Comparison of ENCODE assay signal across 32 cellular contexts in the genomic region with DNA sequence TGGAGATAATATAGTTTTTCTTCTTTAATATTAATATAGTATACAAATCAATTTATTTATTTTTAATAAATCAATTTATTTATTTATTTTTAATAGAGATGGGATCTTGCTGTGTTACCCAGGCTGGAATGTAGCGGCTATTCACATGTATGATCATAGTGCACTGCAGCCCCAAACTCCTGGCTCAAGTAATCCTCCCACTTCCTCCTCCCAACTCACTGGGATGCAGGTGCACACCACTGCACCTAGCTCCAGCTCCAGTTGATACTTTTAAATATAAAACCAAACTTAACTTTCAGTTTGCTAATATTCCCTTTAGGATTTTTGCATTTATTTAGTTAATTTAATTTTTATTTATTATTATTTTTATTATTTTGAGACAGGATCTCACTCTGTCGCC.
"Had no signal": no experiment of that assay in that cellular context is flagged by ENCODE, and none has a peak within 500 bp of the region (broad histone marks: within the 10 kb centered on the region; RNA-seq: fewer than 3 reads in every experiment).

No MANE protein-coding gene starts in this region.

- H3K4me3 Mint-ChIP-seq: activated CD8-positive, alpha-beta T cell treated with anti-CD3 and anti-CD28 coated beads for 36 hours; activated naive CD4-positive, alpha-beta T cell treated with anti-CD3 and anti-CD28 coated beads for 36 hours; activated naive CD8-positive, alpha-beta T cell treated with anti-CD3 and anti-CD28 coated beads for 36 hours; activated naive CD8-positive, alpha-beta T cell treated with anti-CD3 and anti-CD28 coated beads, Interleukin-2, amount 50 U/mL, for 24 hours; T-helper 17 cell; T-helper 2 cell treated with Interferon-gamma antibody and Interleukin-4, amounts not matched to agents 5 μg/mL and 100 μg/mL, for 36 hours had no signal

- DNase-seq: activated CD4-positive, alpha-beta T cell treated with anti-CD3 and anti-CD28 coated beads for 4 hours; activated CD4-positive, alpha-beta T cell treated with anti-CD3 and anti-CD28 coated beads, Interleukin-2, amount 50 U/mL, for 1 hour; activated CD4-positive, alpha-beta T cell treated with anti-CD3 and anti-CD28 coated beads, Interleukin-2, amount 50 U/mL, for 48 hours; activated CD4-positive, CD25-positive, alpha-beta regulatory T cell; activated CD4-positive, CD25-positive, alpha-beta regulatory T cell treated with anti-CD3 and anti-CD28 coated beads, Interleukin-2, amount 50 U/mL, for 72 hours; activated CD8-positive, alpha-beta memory T cell treated with anti-CD3 and anti-CD28 coated beads for 24 hours; activated CD8-positive, alpha-beta T cell treated with anti-CD3 and anti-CD28 coated beads for 36 hours; activated effector memory CD4-positive, alpha-beta T cell treated with anti-CD3 and anti-CD28 coated beads, Interleukin-2, amount 50 U/mL, for 16 hours; activated naive CD4-positive, alpha-beta T cell treated with anti-CD3 and anti-CD28 coated beads for 36 hours; activated naive CD8-positive, alpha-beta T cell treated with anti-CD3 and anti-CD28 coated beads for 36 hours; activated naive CD8-positive, alpha-beta T cell treated with anti-CD3 and anti-CD28 coated beads, Interleukin-2, amount 50 U/mL, for 24 hours; activated T-cell treated with anti-CD3 and anti-CD28 coated beads, Interleukin-2, amount 50 U/mL, for 4 hours; adrenal gland; amygdala; aorta; body of pancreas; caudate nucleus; effector CD8-positive, alpha-beta T cell; esophagus squamous epithelium; foreskin melanocyte; heart right ventricle; T-helper 1 cell; T-helper 17 cell; T1000; WERI-Rb-1 had no signal

- H3K9me3 Mint-ChIP-seq: activated CD8-positive, alpha-beta T cell treated with anti-CD3 and anti-CD28 coated beads for 36 hours; activated naive CD4-positive, alpha-beta T cell treated with anti-CD3 and anti-CD28 coated beads for 36 hours; activated naive CD4-positive, alpha-beta T cell treated with anti-CD3 and anti-CD28 coated beads, Interleukin-2, amount 50 U/mL, for 24 hours; activated naive CD8-positive, alpha-beta T cell treated with anti-CD3 and anti-CD28 coated beads for 36 hours; activated naive CD8-positive, alpha-beta T cell treated with anti-CD3 and anti-CD28 coated beads, Interleukin-2, amount 50 U/mL, for 24 hours; activated T-cell treated with anti-CD3 and anti-CD28 coated beads, Interleukin-2, amount 50 U/mL, for 4 hours; activated T-helper 2 cell treated with anti-CD3 and anti-CD28 coated beads, Interferon-gamma antibody, Interleukin-2, Interleukin-4, amounts not matched to agents 10 μg/mL and 5 μg/mL and 100 μg/mL, durations not matched to agents 14 hours and 24 hours and 36 hours; T-helper 2 cell treated with Interferon-gamma antibody and Interleukin-4, amounts not matched to agents 5 μg/mL and 100 μg/mL, for 36 hours had no signal

- ATAC-seq: activated CD8-positive, alpha-beta T cell treated with anti-CD3 and anti-CD28 coated beads for 36 hours; activated naive CD8-positive, alpha-beta T cell treated with anti-CD3 and anti-CD28 coated beads, Interleukin-2, amount 50 U/mL, for 24 hours; activated T-cell treated with anti-CD3 and anti-CD28 coated beads, Interleukin-2, amount 50 U/mL, for 4 hours; body of pancreas; gastroesophageal sphincter; heart right ventricle; T-helper 17 cell had no signal

- H3K27me3 Mint-ChIP-seq: activated CD8-positive, alpha-beta T cell treated with anti-CD3 and anti-CD28 coated beads for 36 hours; activated naive CD4-positive, alpha-beta T cell treated with anti-CD3 and anti-CD28 coated beads, Interleukin-2, amount 50 U/mL, for 24 hours; activated naive CD8-positive, alpha-beta T cell treated with anti-CD3 and anti-CD28 coated beads for 36 hours; activated naive CD8-positive, alpha-beta T cell treated with anti-CD3 and anti-CD28 coated beads, Interleukin-2, amount 50 U/mL, for 24 hours; T-helper 17 cell had no signal

- H3K27ac Mint-ChIP-seq: activated CD8-positive, alpha-beta T cell treated with anti-CD3 and anti-CD28 coated beads for 36 hours; activated naive CD4-positive, alpha-beta T cell treated with anti-CD3 and anti-CD28 coated beads for 36 hours; activated naive CD4-positive, alpha-beta T cell treated with anti-CD3 and anti-CD28 coated beads, Interleukin-2, amount 50 U/mL, for 24 hours; activated naive CD8-positive, alpha-beta T cell treated with anti-CD3 and anti-CD28 coated beads for 36 hours; activated T-helper 2 cell treated with anti-CD3 and anti-CD28 coated beads, Interferon-gamma antibody, Interleukin-2, Interleukin-4, amounts not matched to agents 10 μg/mL and 5 μg/mL and 100 μg/mL, durations not matched to agents 14 hours and 24 hours and 36 hours; T-helper 17 cell; T-helper 2 cell treated with Interferon-gamma antibody and Interleukin-4, amounts not matched to agents 5 μg/mL and 100 μg/mL, for 36 hours had no signal

- H3K4me3 ChIP-seq: adrenal gland, body of pancreas, esophagus squamous epithelium, gastroesophageal sphincter, heart right ventricle had no signal

- H3K27me3 ChIP-seq: adrenal gland, body of pancreas, esophagus squamous epithelium, gastroesophageal sphincter, heart right ventricle had no signal

- H3K9me3 ChIP-seq: adrenal gland, body of pancreas, esophagus squamous epithelium, gastroesophageal sphincter, heart right ventricle had no signal

- FAIRE-seq: colon, endothelial cell of umbilical vein had no signal

- H3K27ac ChIP-seq: adrenal gland, body of pancreas, epithelial cell of prostate, esophagus squamous epithelium, gastroesophageal sphincter, heart right ventricle, WERI-Rb-1 had no signal
